ENCODE assay signal across 9 cellular contexts in the genomic region with DNA sequence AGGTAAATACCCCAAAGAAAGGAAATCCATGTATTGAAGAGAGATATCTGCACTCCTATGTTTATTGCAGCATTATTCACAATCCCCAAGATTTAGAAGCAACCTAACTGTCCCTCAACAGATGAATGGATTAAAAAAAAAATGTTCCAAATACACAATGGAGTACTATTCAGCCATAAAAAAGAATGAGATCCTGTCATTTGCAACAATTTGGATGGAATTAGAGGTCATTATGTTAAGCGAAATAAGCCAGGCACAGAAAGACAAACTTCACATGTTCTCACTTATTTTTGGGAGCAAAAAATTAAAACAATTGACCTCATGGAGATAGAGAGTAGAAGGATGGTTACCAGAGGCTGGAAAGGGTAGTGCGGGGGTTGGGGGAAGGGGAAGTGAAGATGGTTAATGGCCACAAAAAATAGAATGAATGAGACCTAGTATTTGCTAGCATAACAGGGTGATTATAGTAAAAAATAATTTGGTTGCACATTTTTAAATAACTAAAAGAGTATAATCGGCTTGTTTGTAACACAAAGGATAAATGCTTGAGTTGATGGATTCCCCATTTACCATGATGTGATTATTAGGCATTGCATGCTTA. TPM values are rescaled to one million over a fixed set of nuclear protein-coding genes. Genes with fewer than 3 reads are reported as not detected.
DNase-seq lines count a peak whose midpoint lies in the region; ATAC-seq and TF ChIP-seq lines count a peak whose summit lies in the region.
"Had no signal": no experiment of that assay in that cellular context is flagged by ENCODE, and none has a peak within 500 bp of the region (broad histone marks: within the 10 kb centered on the region; RNA-seq: fewer than 3 reads in every experiment).

No MANE protein-coding gene starts in this region.

- no peak for TF ChIP-seq CTCF in right atrium auricular region (IDR thresholded peaks at IDR 0.05)
- TF ChIP-seq CTCF in vagina (IDR thresholded peaks at IDR 0.05): no peak

- no peaks in the 10 kb centered on the region for H3K9me3 ChIP-seq in right atrium auricular region
- peaks cover 8% of the 10 kb centered on the region for H3K9me3 ChIP-seq in mesenchymal stem cell (ENCODE audit: control insufficient read depth, low read length)
- H3K9me3 ChIP-seq in vagina: no peaks in the 10 kb centered on the region
- peaks cover 19% of the 10 kb centered on the region for H3K9me3 ChIP-seq in MG63

- 100% methylated on average over 2 of the region's 3 CpGs for WGBS in mesenchymal stem cell

- peaks cover 0 to 12% of the 10 kb centered on the region in 2 donors for H3K4me1 ChIP-seq in right atrium auricular region
- peaks cover 6% of the 10 kb centered on the region for H3K4me1 ChIP-seq in mesenchymal stem cell (ENCODE audit: control insufficient read depth, insufficient read depth, low read depth, low read length)
- peaks cover 14% of the 10 kb centered on the region for H3K4me1 ChIP-seq in vagina

- no peak overlapping the region for H2AFZ ChIP-seq in mesenchymal stem cell (ENCODE audit: low read depth, low read length)

- H3K4me1 Mint-ChIP-seq in activated naive CD8-positive, alpha-beta T cell treated with anti-CD3 and anti-CD28 coated beads, Interleukin-2, amount 50 U/mL, for 24 hours: peaks cover 17% of the 10 kb centered on the region

- TF ChIP-seq POLR2A in vagina (IDR thresholded peaks at IDR 0.05): no peak

- H4K91ac ChIP-seq in mesenchymal stem cell (ENCODE audit: low read length): no peak overlapping the region

- H3K9ac ChIP-seq in mesenchymal stem cell (ENCODE audit: low read length): peak overlapping the region; percentile 88
- H3K9ac ChIP-seq: KMS-11 had no signal

- H3K27me3 ChIP-seq in right atrium auricular region: no peaks in the 10 kb centered on the region
- no peaks in the 10 kb centered on the region for H3K27me3 ChIP-seq in mesenchymal stem cell (ENCODE audit: control insufficient read depth in 1 of 2, insufficient read depth in 1 of 2, low read length in 2 of 2)
- no peaks in the 10 kb centered on the region for H3K27me3 ChIP-seq in vagina
- H3K27me3 ChIP-seq in MG63: no peaks in the 10 kb centered on the region

- H3K4me2 ChIP-seq in mesenchymal stem cell (ENCODE audit: low read length, poor library complexity, severe bottlenecking): no peak overlapping the region

- H3K14ac ChIP-seq in mesenchymal stem cell (ENCODE audit: low read length in 2 of 2): no peak overlapping the region

- peaks cover 5% of the 10 kb centered on the region for H3K9me3 Mint-ChIP-seq in activated naive CD8-positive, alpha-beta T cell treated with anti-CD3 and anti-CD28 coated beads, Interleukin-2, amount 50 U/mL, for 24 hours

- H2BK12ac ChIP-seq in mesenchymal stem cell (ENCODE audit: low read length in 2 of 2): no peak overlapping the region

- H3K27ac Mint-ChIP-seq in activated naive CD8-positive, alpha-beta T cell treated with anti-CD3 and anti-CD28 coated beads, Interleukin-2, amount 50 U/mL, for 24 hours: peak overlapping the region; percentile 18

- ATAC-seq in left cardiac atrium: no peak
- ATAC-seq in activated naive CD8-positive, alpha-beta T cell treated with anti-CD3 and anti-CD28 coated beads, Interleukin-2, amount 50 U/mL, for 24 hours: no peak
- no peak for ATAC-seq in GM18861 (IDR thresholded peaks at IDR 0.05; ENCODE audit: unreplicated experiment)

- no peaks in the 10 kb centered on the region for H3K36me3 Mint-ChIP-seq in activated naive CD8-positive, alpha-beta T cell treated with anti-CD3 and anti-CD28 coated beads, Interleukin-2, amount 50 U/mL, for 24 hours (ENCODE audit: low read depth)

- H3K79me1 ChIP-seq in mesenchymal stem cell (replicated peaks; ENCODE audit: low read length, poor library complexity, severe bottlenecking): no peaks in the 10 kb centered on the region

- H2AK5ac ChIP-seq in mesenchymal stem cell (ENCODE audit: low read length, severe bottlenecking): no peak overlapping the region

- H3K27me3 Mint-ChIP-seq in activated naive CD8-positive, alpha-beta T cell treated with anti-CD3 and anti-CD28 coated beads, Interleukin-2, amount 50 U/mL, for 24 hours: no peaks in the 10 kb centered on the region

- intact Hi-C loops in left cardiac atrium (cut with DNase I): no loop called here
- intact Hi-C loops in vagina (cut with DNase I): no loop called here

- no peak overlapping the region for H2BK5ac ChIP-seq in mesenchymal stem cell (ENCODE audit: low read depth, low read length, poor library complexity, severe bottlenecking)

- H3K4me3 Mint-ChIP-seq in activated naive CD8-positive, alpha-beta T cell treated with anti-CD3 and anti-CD28 coated beads, Interleukin-2, amount 50 U/mL, for 24 hours: peak overlapping the region; percentile 84

- H2BK15ac ChIP-seq in mesenchymal stem cell (ENCODE audit: low read depth, poor library complexity, severe bottlenecking): no peak overlapping the region

- DNase-seq in right atrium auricular region (ENCODE audit: low spot score) (no peak), left cardiac atrium (no peak), mesenchymal stem cell (no peak), vagina (ENCODE audit: extremely low spot score in 2 of 2) (no peak), DMS153 treated with DMSO at 0.1 percent for 48 hours (lab: John Stamatoyannopoulos, UW; ENCODE audit: unreplicated experiment) (no peak), MG63 (no peak)
- no peak for DNase-seq in activated naive CD8-positive, alpha-beta T cell treated with anti-CD3 and anti-CD28 coated beads, Interleukin-2, amount 50 U/mL, for 24 hours

- no peak overlapping the region for H3K4ac ChIP-seq in mesenchymal stem cell (ENCODE audit: low read depth in 1 of 2, low read length in 2 of 2)

- H3K18ac ChIP-seq in mesenchymal stem cell (ENCODE audit: low read depth in 1 of 2, low read length in 2 of 2): no peak overlapping the region

- H3K27ac ChIP-seq in right atrium auricular region (peak overlapping the region; percentile 85 to 92), mesenchymal stem cell (ENCODE audit: low read length, poor library complexity, severe bottlenecking) (no peak overlapping the region), vagina (peak overlapping the region; percentile 55)

- H3K23ac ChIP-seq in mesenchymal stem cell (ENCODE audit: low read length in 2 of 2): no peak overlapping the region

- H3K4me3 ChIP-seq in right atrium auricular region: peak overlapping the region in 1 of 2 donors; percentile 65
- peak overlapping the region in 1 of 2 experiments; percentile 79 for H3K4me3 ChIP-seq in mesenchymal stem cell (ENCODE audit: insufficient read depth in 1 of 2, low read depth in 1 of 2, low read length in 2 of 2)
- H3K4me3 ChIP-seq in vagina: peak overlapping the region; percentile 60 to 68
- no peak overlapping the region for H3K4me3 ChIP-seq in MG63

- H4K8ac ChIP-seq in mesenchymal stem cell (ENCODE audit: low read length): no peak overlapping the region

- H3K36me3 ChIP-seq in right atrium auricular region (no peaks in the 10 kb centered on the region), mesenchymal stem cell (ENCODE audit: control insufficient read depth in 1 of 2, insufficient read depth in 2 of 2, low read depth in 1 of 2, low read length in 2 of 2) (no peaks in the 10 kb centered on the region), vagina (no peaks in the 10 kb centered on the region), MG63 (no peaks in the 10 kb centered on the region)

- no peak overlapping the region for H2BK120ac ChIP-seq in mesenchymal stem cell (ENCODE audit: low read depth, low read length)

RNA-seq across cellular contexts. Expression of a gene that starts 9.7 kb away (rescaled TPM):
- total RNA-seq in right atrium auricular region: 1 to 10 TPM; 1.6 to 2.0 TPM
- total RNA-seq in left cardiac atrium: 1 to 10 TPM; 1.2 to 1.3 TPM
- 0.66 TPM for polyA plus RNA-seq in mesenchymal stem cell (2013, experiment 1 of 2)
- 0.68 TPM for polyA plus RNA-seq in mesenchymal stem cell (2013, experiment 2 of 2)
- total RNA-seq in vagina: 3.7 TPM
- 1.9 and 3.6 TPM in 2 replicates for total RNA-seq in MG63 (2014; rRNA removed; shearing (Covaris generic); ENCODE audit: low replicate concordance)

RNA-seq across cellular contexts. Expression of a gene that starts 53.5 kb away (rescaled TPM):
- 1 to 10 TPM; 1.7 to 2.6 TPM for total RNA-seq in right atrium auricular region
- 1 to 10 TPM; 2.0 to 2.8 TPM for total RNA-seq in left cardiac atrium
- polyA plus RNA-seq in mesenchymal stem cell (2013, experiment 1 of 2): 0.57 TPM
- 0.70 TPM for polyA plus RNA-seq in mesenchymal stem cell (2013, experiment 2 of 2)
- 5.9 TPM for total RNA-seq in vagina
- 3.2 and 5.5 TPM in 2 replicates for total RNA-seq in MG63 (2014; rRNA removed; shearing (Covaris generic); ENCODE audit: low replicate concordance)

RNA-seq across cellular contexts. Expression of a gene that starts 56.9 kb away (rescaled TPM):
- total RNA-seq in right atrium auricular region (1 to 10 TPM; 8.5 to 8.6 TPM), left cardiac atrium (10 to 100 TPM in 1 of 2 donors, 1 to 10 TPM in 1; 7.7 to 11.9 TPM), vagina (12.0 TPM)
- 2.1 TPM for polyA plus RNA-seq in mesenchymal stem cell (2013, experiment 1 of 2)
- 2.3 TPM for polyA plus RNA-seq in mesenchymal stem cell (2013, experiment 2 of 2)
- 2.0 and 6.4 TPM in 2 replicates for total RNA-seq in MG63 (2014; rRNA removed; shearing (Covaris generic); ENCODE audit: low replicate concordance)
